Comparison of ENCODE assay signal across 21 cellular contexts in the genomic region with DNA sequence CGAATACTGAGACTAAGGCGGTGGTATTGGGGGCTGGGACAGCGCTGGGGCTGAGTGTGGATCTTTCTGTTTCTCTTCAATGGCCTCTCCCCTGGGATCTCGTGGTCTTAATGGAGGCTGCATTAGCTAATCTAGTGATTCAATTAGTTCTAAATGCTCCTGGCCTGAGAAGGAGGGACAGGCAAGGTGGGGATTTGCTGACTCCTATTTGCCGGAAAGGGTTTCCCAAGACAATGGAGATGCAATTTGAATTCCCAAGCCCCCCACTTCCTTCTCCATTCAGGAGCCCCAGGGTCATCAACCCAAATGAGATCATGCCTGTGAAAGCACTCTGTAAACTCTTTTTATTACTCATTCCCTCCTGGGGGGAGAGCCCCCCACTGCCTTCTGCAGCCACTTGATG.
"Had no signal": no experiment of that assay in that cellular context is flagged by ENCODE, and none has a peak within 500 bp of the region (broad histone marks: within the 10 kb centered on the region; RNA-seq: fewer than 3 reads in every experiment).

No MANE protein-coding gene starts in this region.

- H3K36me3 ChIP-seq: gastrocnemius medialis, heart right ventricle, tibial artery, uterus had no signal

- H3K4me3 ChIP-seq: gastrocnemius medialis, heart right ventricle, skin epidermis, tibial artery, uterus had no signal

- H3K9me3 ChIP-seq: gastrocnemius medialis, tibial artery, uterus had no signal

- H3K4me1 ChIP-seq: gastrocnemius medialis, heart right ventricle, tibial artery, uterus had no signal

- H3K27me3 ChIP-seq: tibial artery, uterus had no signal

- DNase-seq: activated CD4-positive, alpha-beta memory T cell treated with anti-CD3 and anti-CD28 coated beads, Interleukin-2, amount 10 ng/mL, durations not matched to agents 7 days and 5 days; activated CD4-positive, alpha-beta T cell treated with anti-CD3 and anti-CD28 coated beads for 36 hours; activated effector memory CD4-positive, alpha-beta T cell treated with Interleukin-2 at 50 U/mL for 16 hours; activated naive CD4-positive, alpha-beta T cell treated with anti-CD3 and anti-CD28 coated beads, Interleukin-2, amount 50 U/mL, for 16 hours; activated T-cell treated with anti-CD3 and anti-CD28 coated beads, Interleukin-2, amount 50 U/mL, for 24 hours; erythroblast; gastrocnemius medialis; heart right ventricle; kidney glomerular epithelial cell; left ventricle myocardium superior; naive thymus-derived CD8-positive, alpha-beta T cell; posterior cingulate gyrus; right cardiac atrium; stimulated activated CD4-positive, alpha-beta T cell treated with anti-CD3 and anti-CD28 coated beads, Interleukin-15, amount 100 ng/mL, for 24 hours; stimulated activated CD4-positive, alpha-beta T cell treated with anti-CD3 and anti-CD28 coated beads, Interleukin-4, amount 100 ng/mL, for 1 hour; stimulated activated naive CD4-positive, alpha-beta T cell; T1000; tibial artery; uterus had no signal

- H3K27ac ChIP-seq: gastrocnemius medialis, heart right ventricle, skin epidermis, tibial artery, uterus, VCaP had no signal
